9 cellular contexts compared by ENCODE assay signal in the genomic region with DNA sequence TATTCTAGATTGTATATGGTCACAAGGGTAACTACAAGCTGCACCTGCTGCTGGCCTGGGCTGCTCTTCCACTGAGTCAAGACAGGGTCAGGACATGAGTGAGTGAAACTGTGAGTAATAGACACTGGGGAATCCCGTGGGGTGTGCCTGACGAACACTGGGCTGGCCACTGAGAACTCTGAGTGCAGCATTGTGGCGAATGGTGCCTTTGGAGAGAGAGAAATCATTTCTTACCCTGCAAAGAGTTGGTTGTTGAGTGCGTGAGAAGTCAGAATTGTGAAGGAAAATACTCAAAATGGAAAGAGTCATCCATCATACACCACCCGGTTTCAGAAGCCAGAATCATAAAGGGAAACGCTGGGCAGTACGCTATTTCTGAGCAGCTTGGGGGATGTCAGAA. TPM values are rescaled to one million over a fixed set of nuclear protein-coding genes. Genes with fewer than 3 reads are reported as not detected.
A peak's percentile ranks its signal among the peaks of the same experiment; 100 is the strongest.
DNase-seq lines count a peak whose midpoint lies in the region; ATAC-seq and TF ChIP-seq lines count a peak whose summit lies in the region.
"Had no signal": no experiment of that assay in that cellular context is flagged by ENCODE, and none has a peak within 500 bp of the region (broad histone marks: within the 10 kb centered on the region; RNA-seq: fewer than 3 reads in every experiment).

No MANE protein-coding gene starts in this region.

- H3K36me3 ChIP-seq in mucosa of descending colon (ENCODE audit: low read depth) = no peaks in the 10 kb centered on the region

- no peak overlapping the region for H3K4me3 ChIP-seq in mucosa of descending colon

- intact Hi-C loops in mucosa of descending colon (cut with DNase I, micrococcal nuclease) = no loop called here

- TF ChIP-seq CTCF in mucosa of descending colon (IDR thresholded peaks at IDR 0.05) = no peak

- DNase-seq in mucosa of descending colon (no peak), RPMI8226 (no peak), T1000 (lab: John Stamatoyannopoulos, UW) (no peak), NCI-H446 (lab: John Stamatoyannopoulos, UW) (no peak), mesenteric fat pad (ENCODE audit: low spot score) (no peak)
- DNase-seq: aorta had no signal

- H3K4me1 ChIP-seq in mucosa of descending colon (ENCODE audit: low read depth) = no peaks in the 10 kb centered on the region

- H3K9me3 ChIP-seq in mucosa of descending colon = no peaks in the 10 kb centered on the region

- ATAC-seq in GM18520 (IDR thresholded peaks at IDR 0.05; ENCODE audit: unreplicated experiment) (peak; percentile 100), GM21515 (IDR thresholded peaks at IDR 0.05; ENCODE audit: unreplicated experiment) (peak; percentile 98), HG03442 (IDR thresholded peaks at IDR 0.05; ENCODE audit: unreplicated experiment) (peak; percentile 100), mucosa of descending colon (peak; percentile 49)

RNA-seq across cellular contexts. Expression of a gene that starts 43.1 kb away (rescaled TPM):
- total RNA-seq in mucosa of descending colon (10 to 100 TPM; 18.9 to 27.1 (median 22.2) TPM), mesenteric fat pad (36.5 TPM)

Comparison
In these comparisons a context has a peak if more than half of its experiments do, and no peak if none do; other contexts are left out.
1. ATAC-seq: peak in every context shown above with its lines; median percentile 100 in GM18520; 100 in HG03442; 98 in GM21515; 49 in mucosa of descending colon.